Comparison of ENCODE assay signal across 15 cellular contexts in genomic region chr7:27700501-27700900, GRCh38.
"Had no signal": no experiment of that assay in that cellular context is flagged by ENCODE, and none has a peak within 500 bp of the region (broad histone marks: within the 10 kb centered on the region; RNA-seq: fewer than 3 reads in every experiment).

No MANE protein-coding gene starts in this region.

- ATAC-seq: left ventricle myocardium superior; lower lobe of right lung; mucosa of descending colon; natural killer cell treated with Interleukin-12 subunit alpha and Interleukin-12 subunit beta and Interleukin-15 and Interleukin-18, amount 100 ng/mL, for 72 hours; right cardiac atrium; stimulated activated naive B cell treated with anti-CD40 and anti-IgM and Interleukin-4, amounts not matched to agents 10 μg/mL and 1 μg/mL and 100 μg/mL, for 72 hours had no signal

- FAIRE-seq: keratinocyte had no signal

- DNase-seq: dorsolateral prefrontal cortex; effector CD4-positive, alpha-beta T cell; left ventricle myocardium superior; lower lobe of right lung; mesenchymal stem cell; mucosa of descending colon; naive B cell; right cardiac atrium; sigmoid colon; spleen; stimulated activated naive B cell treated with anti-CD40 and anti-IgM and Interleukin-4, amounts not matched to agents 10 μg/mL and 1 μg/mL and 100 μg/mL, for 72 hours; upper lobe of left lung; uterus had no signal
